23 cellular contexts compared by ENCODE assay signal in genomic region chr3:193978030-193978429, GRCh38.
"Had no signal": no experiment of that assay in that cellular context is flagged by ENCODE, and none has a peak within 500 bp of the region (broad histone marks: within the 10 kb centered on the region; RNA-seq: fewer than 3 reads in every experiment).

No MANE protein-coding gene starts in this region.

- H3K9me3 Mint-ChIP-seq: activated naive CD4-positive, alpha-beta T cell treated with anti-CD3 and anti-CD28 coated beads, Interleukin-2, amount 50 U/mL, for 24 hours; natural killer cell treated with Interleukin-12 subunit alpha and Interleukin-12 subunit beta and Interleukin-15 and Interleukin-18, amount 100 ng/mL, for 72 hours; T-helper 1 cell treated with Interleukin-12 subunit alpha and Interleukin-12 subunit beta and Interleukin-4 antibody, amounts not matched to agents 30 μg/mL and 1 μg/mL, for 36 hours; WTC11 had no signal

- DNase-seq: activated gamma-delta T cell treated with Interleukin-2 at 50 U/mL for 16 hours; activated T-cell treated with anti-CD3 and anti-CD28 coated beads, Interleukin-2, amount 50 U/mL, for 1 hour; anterior cingulate cortex; body of pancreas; dermis blood vessel endothelial cell; effector CD8-positive, alpha-beta T cell; immature natural killer cell; kidney glomerular epithelial cell; midbrain; ovary; stimulated activated CD4-positive, alpha-beta T cell treated with anti-CD3 and anti-CD28 coated beads, Interleukin-4, amount 100 ng/mL, for 24 hours; stimulated activated naive CD8-positive, alpha-beta T cell treated with anti-CD3 and anti-CD28 coated beads, Interleukin-15, Interleukin-2, amounts not matched to agents 100 U/mL and 50 U/mL, for 24 hours; T1000; thyroid gland; upper lobe of right lung had no signal

- H3K4me3 ChIP-seq: body of pancreas, left lung, ovary, prostate gland, right atrium auricular region, thyroid gland, upper lobe of right lung had no signal

- H3K27ac ChIP-seq: body of pancreas, left lung, neutrophil, ovary, prostate gland, right atrium auricular region, thyroid gland, upper lobe of right lung had no signal

- H3K4me1 Mint-ChIP-seq: activated naive CD4-positive, alpha-beta T cell treated with anti-CD3 and anti-CD28 coated beads, Interleukin-2, amount 50 U/mL, for 24 hours; immature natural killer cell had no signal

- H3K4me1 ChIP-seq: prostate gland had no signal

- H3K4me3 Mint-ChIP-seq: activated naive CD4-positive, alpha-beta T cell treated with anti-CD3 and anti-CD28 coated beads, Interleukin-2, amount 50 U/mL, for 24 hours; immature natural killer cell; natural killer cell treated with Interleukin-12 subunit alpha and Interleukin-12 subunit beta and Interleukin-15 and Interleukin-18, amount 100 ng/mL, for 72 hours; T-helper 1 cell treated with Interleukin-12 subunit alpha and Interleukin-12 subunit beta and Interleukin-4 antibody, amounts not matched to agents 30 μg/mL and 1 μg/mL, for 36 hours; WTC11 had no signal

- H3K36me3 ChIP-seq: left lung, neutrophil, ovary, prostate gland, right atrium auricular region, thyroid gland, upper lobe of right lung had no signal

- H3K27ac Mint-ChIP-seq: activated naive CD4-positive, alpha-beta T cell treated with anti-CD3 and anti-CD28 coated beads, Interleukin-2, amount 50 U/mL, for 24 hours; immature natural killer cell; natural killer cell treated with Interleukin-12 subunit alpha and Interleukin-12 subunit beta and Interleukin-15 and Interleukin-18, amount 100 ng/mL, for 72 hours; T-helper 1 cell treated with Interleukin-12 subunit alpha and Interleukin-12 subunit beta and Interleukin-4 antibody, amounts not matched to agents 30 μg/mL and 1 μg/mL, for 36 hours; WTC11 had no signal

- H3K36me3 Mint-ChIP-seq: activated naive CD4-positive, alpha-beta T cell treated with anti-CD3 and anti-CD28 coated beads, Interleukin-2, amount 50 U/mL, for 24 hours; immature natural killer cell; natural killer cell treated with Interleukin-12 subunit alpha and Interleukin-12 subunit beta and Interleukin-15 and Interleukin-18, amount 100 ng/mL, for 72 hours; WTC11 had no signal

- H3K27me3 ChIP-seq: body of pancreas, ovary, right atrium auricular region, thyroid gland, upper lobe of right lung had no signal

- H3K9me3 ChIP-seq: body of pancreas, left lung, neutrophil, ovary, prostate gland, right atrium auricular region, thyroid gland, upper lobe of right lung had no signal

- H3K27me3 Mint-ChIP-seq: activated naive CD4-positive, alpha-beta T cell treated with anti-CD3 and anti-CD28 coated beads, Interleukin-2, amount 50 U/mL, for 24 hours had no signal

- ATAC-seq: body of pancreas; natural killer cell treated with Interleukin-12 subunit alpha and Interleukin-12 subunit beta and Interleukin-15 and Interleukin-18, amount 100 ng/mL, for 72 hours; WTC11 had no signal
